In the genomic region with DNA sequence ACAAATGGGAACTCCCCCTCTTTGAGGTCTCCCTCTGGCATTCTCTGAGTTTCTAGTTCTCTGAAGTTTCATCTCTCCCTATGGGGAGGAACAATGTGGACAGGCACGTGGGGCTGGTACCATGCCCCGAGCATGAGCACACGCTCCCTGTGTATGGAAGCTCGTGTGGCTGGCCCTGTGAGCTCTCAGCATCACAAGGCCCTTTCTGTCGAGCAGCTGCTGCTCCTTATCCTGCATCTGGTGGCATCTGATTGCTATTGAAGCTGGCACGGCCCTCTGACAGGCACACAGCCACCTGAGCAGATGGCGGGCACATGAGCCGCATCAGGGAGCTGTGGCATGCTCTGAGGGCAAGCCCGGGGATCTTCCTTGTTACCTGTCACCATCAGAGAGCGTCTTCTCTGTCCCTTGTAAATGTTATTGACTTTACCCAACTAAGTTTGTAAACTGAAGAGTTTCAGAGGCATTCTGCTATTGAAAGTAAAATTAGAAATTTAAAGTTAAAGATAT, we compare ENCODE assay signal across 16 cellular contexts.
A peak's percentile ranks its signal among the peaks of the same experiment; 100 is the strongest.
DNase-seq lines count a peak whose midpoint lies in the region; ATAC-seq and TF ChIP-seq lines count a peak whose summit lies in the region.
"Had no signal": no experiment of that assay in that cellular context is flagged by ENCODE, and none has a peak within 500 bp of the region (broad histone marks: within the 10 kb centered on the region; RNA-seq: fewer than 3 reads in every experiment).

No MANE protein-coding gene starts in this region.

- no peak overlapping the region for H2AFZ ChIP-seq in neuronal stem cell (ENCODE audit: low read length)

- H3K9ac ChIP-seq in neuronal stem cell (ENCODE audit: low read depth, low read length, poor library complexity) = no peak overlapping the region

- H3K27me3 ChIP-seq in neuronal stem cell (ENCODE audit: control insufficient read depth in 3 of 3, insufficient read depth in 3 of 3, low read depth in 1 of 3, low read length in 3 of 3) = peaks cover 0 to 6% (median 0%) of the 10 kb centered on the region in 3 experiments

- no peaks in the 10 kb centered on the region for H3K36me3 ChIP-seq in neuronal stem cell (replicated peaks in 1 of 2; ENCODE audit: control insufficient read depth in 2 of 2, insufficient read depth in 2 of 2, low read length in 2 of 2)

- H3K23ac ChIP-seq in neuronal stem cell (ENCODE audit: low read depth, low read length, poor library complexity) = no peak overlapping the region

- peak; percentile 8 for DNase-seq in NCI-H2171 treated with DMSO at 0.1 percent for 48 hours (lab: John Stamatoyannopoulos, UW)
- DNase-seq in NCI-H2171 (lab: John Stamatoyannopoulos, UW) = no peak
- DNase-seq in DMS 273 treated with DMSO at 0.1 percent for 48 hours (lab: John Stamatoyannopoulos, UW) = peak; percentile 19
- DNase-seq in NCI-H524 treated with DMSO at 0.1 percent for 48 hours (lab: John Stamatoyannopoulos, UW) = peak; percentile 66
- DNase-seq in neuronal stem cell (ENCODE audit: low spot score) = no peak
- DNase-seq in omental fat pad (ENCODE audit: low spot score) = no peak
- DNase-seq: ACHN; Calu3; CD4-positive, alpha-beta T cell; DMS153; H7 had no signal

- no peak overlapping the region for H2BK12ac ChIP-seq in neuronal stem cell (ENCODE audit: low read length)

- TF ChIP-seq CTCF in omental fat pad (IDR thresholded peaks at IDR 0.05) = no peak

- H2AK5ac ChIP-seq in neuronal stem cell (ENCODE audit: low read depth, low read length) = no peak overlapping the region

- H3K14ac ChIP-seq in neuronal stem cell (ENCODE audit: low read length) = peak overlapping the region; percentile 63

- H3K18ac ChIP-seq in neuronal stem cell (ENCODE audit: low read length) = no peak overlapping the region

- H4K91ac ChIP-seq in neuronal stem cell (ENCODE audit: low read depth, low read length, poor library complexity) = no peak overlapping the region

- H3K4me3 ChIP-seq in neuronal stem cell (ENCODE audit: low read length in 2 of 2) = no peak overlapping the region
- H3K4me3 ChIP-seq: GM12878, GM23338 had no signal

- no peak overlapping the region for H3K4ac ChIP-seq in neuronal stem cell (ENCODE audit: low read length)

- H2BK120ac ChIP-seq in neuronal stem cell (ENCODE audit: low read depth, low read length) = no peak overlapping the region

- H3K9me3 ChIP-seq in neuronal stem cell (replicated peaks in 1 of 2; ENCODE audit: control insufficient read depth in 2 of 2, insufficient read depth in 1 of 2, low read depth in 1 of 2, low read length in 2 of 2) = no peaks in the 10 kb centered on the region

- no peak overlapping the region for H4K8ac ChIP-seq in neuronal stem cell (ENCODE audit: low read depth, low read length)

- ATAC-seq in omental fat pad (ENCODE audit: low FRiP score) = no peak
- ATAC-seq in GM18502 (IDR thresholded peaks at IDR 0.05; ENCODE audit: poor library complexity, unreplicated experiment) = no peak
- ATAC-seq in HG03442 (IDR thresholded peaks at IDR 0.05; ENCODE audit: unreplicated experiment) = no peak
- ATAC-seq: GM12878, GM23338 had no signal

- H3K4me1 ChIP-seq in neuronal stem cell (ENCODE audit: control insufficient read depth in 2 of 2, insufficient read depth in 1 of 2, low read depth in 1 of 2, low read length in 2 of 2) = no peaks in the 10 kb centered on the region

- H2BK5ac ChIP-seq in neuronal stem cell (ENCODE audit: low read length) = no peak overlapping the region

- no peak overlapping the region for H3K4me2 ChIP-seq in neuronal stem cell (ENCODE audit: insufficient read depth, low read length, poor library complexity, severe bottlenecking)
- H3K4me2 ChIP-seq: GM23338 had no signal

- no peak overlapping the region for H2BK15ac ChIP-seq in neuronal stem cell (ENCODE audit: low read length)

- no CpG with 5 or more reads among the region's 10 CpGs for WGBS in neuronal stem cell (ENCODE audit: extremely low coverage in 2 of 2, insufficient read length in 2 of 2, insufficient replicate concordance in 1 of 2), 2 donors

- no peak overlapping the region for H3K27ac ChIP-seq in neuronal stem cell (replicated peaks; ENCODE audit: low read length)
- H3K27ac ChIP-seq: HL-60 had no signal

- H3K79me1 ChIP-seq in neuronal stem cell (ENCODE audit: low read depth, low read length) = no peaks in the 10 kb centered on the region

Comparison
In these comparisons a context has a peak if more than half of its experiments do, and no peak if none do; other contexts are left out.
1. DNase-seq: peak in NCI-H2171 treated with DMSO at 0.1 percent for 48 hours (single experiment), DMS 273 treated with DMSO at 0.1 percent for 48 hours (single experiment) and NCI-H524 treated with DMSO at 0.1 percent for 48 hours (single experiment); none in NCI-H2171 (single experiment), neuronal stem cell (single experiment) and omental fat pad (single experiment).